Comparison of ENCODE assay signal across 8 cellular contexts in the genomic region with DNA sequence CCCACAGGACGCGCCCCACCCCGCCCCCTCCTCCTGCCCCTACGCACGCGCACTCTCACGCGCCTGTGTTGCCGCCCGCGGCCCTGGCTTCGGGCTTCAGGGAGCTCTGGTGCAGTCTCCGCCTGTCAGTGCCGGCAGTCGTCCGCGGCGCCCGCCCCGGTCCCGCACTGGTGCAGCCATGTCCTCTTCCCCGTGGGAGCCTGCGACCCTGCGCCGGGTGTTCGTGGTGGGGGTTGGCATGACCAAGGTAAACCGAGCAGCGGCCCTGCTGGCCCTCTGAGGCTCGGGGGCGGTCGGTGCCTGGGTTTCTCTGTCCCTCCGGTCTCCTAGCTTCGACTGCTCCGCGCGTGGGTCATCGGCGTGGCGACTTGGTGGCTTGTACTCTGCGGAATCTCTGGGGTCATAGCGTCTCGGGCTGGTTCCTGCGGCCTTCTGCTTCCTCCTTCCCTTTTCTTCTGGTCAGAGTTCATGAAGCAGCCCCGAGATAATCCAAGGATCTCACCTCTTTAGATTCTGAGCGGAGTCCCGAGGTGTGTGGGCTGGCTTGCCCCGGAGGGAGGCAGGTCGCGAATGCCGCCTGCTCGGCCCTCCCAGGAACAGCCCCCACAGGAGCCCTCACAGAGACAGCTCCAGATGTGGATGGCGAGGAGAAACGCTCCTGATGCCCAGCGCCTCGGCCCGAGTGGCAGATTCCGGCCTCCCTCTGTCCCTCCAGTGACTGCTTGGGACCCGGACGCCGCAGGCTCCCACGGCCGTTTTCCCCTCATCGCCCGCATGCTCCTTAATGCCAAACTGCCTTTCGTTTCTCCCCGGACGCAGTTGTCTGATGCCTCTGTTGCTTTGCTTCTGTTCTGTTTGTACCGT. TPM values are rescaled to one million over a fixed set of nuclear protein-coding genes. Genes with fewer than 3 reads are reported as not detected.
DNase-seq lines count a peak whose midpoint lies in the region; ATAC-seq and TF ChIP-seq lines count a peak whose summit lies in the region.

A gene with protein sequence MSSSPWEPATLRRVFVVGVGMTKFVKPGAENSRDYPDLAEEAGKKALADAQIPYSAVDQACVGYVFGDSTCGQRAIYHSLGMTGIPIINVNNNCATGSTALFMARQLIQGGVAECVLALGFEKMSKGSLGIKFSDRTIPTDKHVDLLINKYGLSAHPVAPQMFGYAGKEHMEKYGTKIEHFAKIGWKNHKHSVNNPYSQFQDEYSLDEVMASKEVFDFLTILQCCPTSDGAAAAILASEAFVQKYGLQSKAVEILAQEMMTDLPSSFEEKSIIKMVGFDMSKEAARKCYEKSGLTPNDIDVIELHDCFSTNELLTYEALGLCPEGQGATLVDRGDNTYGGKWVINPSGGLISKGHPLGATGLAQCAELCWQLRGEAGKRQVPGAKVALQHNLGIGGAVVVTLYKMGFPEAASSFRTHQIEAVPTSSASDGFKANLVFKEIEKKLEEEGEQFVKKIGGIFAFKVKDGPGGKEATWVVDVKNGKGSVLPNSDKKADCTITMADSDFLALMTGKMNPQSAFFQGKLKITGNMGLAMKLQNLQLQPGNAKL (plus strand): TSS at position 58 of the 864 bp plus-strand sequence. CDS start 121 bp downstream, at position 179.

- no peaks in the 10 kb centered on the region for H3K9me3 Mint-ChIP-seq in activated T-helper 17 cell treated with anti-CD3 and anti-CD28 coated beads, Interleukin-2, amount 50 U/mL, for 72 hours
- H3K9me3 Mint-ChIP-seq in natural killer cell treated with Interleukin-12 subunit alpha and Interleukin-12 subunit beta and Interleukin-15 and Interleukin-18, amount 100 ng/mL, for 72 hours, result no peaks in the 10 kb centered on the region

- peak; percentile 40 for TF ChIP-seq POLR2A in GM18526 (IDR thresholded peaks at IDR 0.05; ENCODE audit: extremely low read depth, insufficient read length)

- peak within 1 kb of the TSS; percentile 94 for H2AFZ ChIP-seq in PC-9

- no peaks in the 10 kb centered on the region for H3K79me2 ChIP-seq in PC-9 (ENCODE audit: low read depth)

- no peak for TF ChIP-seq CTCF in PC-9 (conservative IDR thresholded peaks at IDR 0.05)

- 0 out of 2 replicates have a peak, but pooled peaks cover 9% of the 10 kb centered on the region for H3K4me1 ChIP-seq in PC-9 (replicated peaks; ENCODE audit: insufficient read depth)

- peaks cover 5% of the 10 kb centered on the region for H3K4me1 Mint-ChIP-seq in activated T-helper 17 cell treated with anti-CD3 and anti-CD28 coated beads, Interleukin-2, amount 50 U/mL, for 72 hours
- H3K4me1 Mint-ChIP-seq in natural killer cell treated with Interleukin-12 subunit alpha and Interleukin-12 subunit beta and Interleukin-15 and Interleukin-18, amount 100 ng/mL, for 72 hours (ENCODE audit: low read depth in 2 of 2), result peaks cover 8 to 16% of the 10 kb centered on the region in 2 donors

- TSS peak; percentile 42 for BruUV-seq in PC-9 (replicated peaks; lab: Mats Ljungman, UMichigan)

- H4K20me1 ChIP-seq in PC-9 (ENCODE audit: insufficient read depth), result no peaks in the 10 kb centered on the region

- H3K9me3 ChIP-seq in PC-9 (ENCODE audit: insufficient read depth, low read depth), result no peaks in the 10 kb centered on the region

- POLR2A ChIA-PET in PC-9 (lab: Charles Lee; ENCODE audit: unreplicated experiment), result interaction anchor here (0.6 to 0.7 kb wide), 3 partner anchors 17 to 845 kb away, joined by 3 to 9 read pairs (median 6); no protein-coding TSS in a partner anchor

- CTCF ChIA-PET in PC-9 (lab: Charles Lee), result interaction anchor here (0.7 kb wide), 1 partner anchor 248 kb away, joined by 10 read pairs; no protein-coding TSS in a partner anchor

- peak; percentile 52 for ATAC-seq in HG03571 (IDR thresholded peaks at IDR 0.05; ENCODE audit: unreplicated experiment)
- ATAC-seq in activated T-helper 17 cell treated with anti-CD3 and anti-CD28 coated beads, Interleukin-2, amount 50 U/mL, for 72 hours (replicated peaks), result peak; percentile 95
- peak; percentile 93 to 96 for ATAC-seq in natural killer cell treated with Interleukin-12 subunit alpha and Interleukin-12 subunit beta and Interleukin-15 and Interleukin-18, amount 100 ng/mL, for 72 hours

- H3K27me3 ChIP-seq in PC-9 (ENCODE audit: insufficient read depth, low read depth), result no peaks in the 10 kb centered on the region

- peak; percentile 67 for DNase-seq in 8988T
- DNase-seq in PC-9, result peak in 1 of 2 experiments; percentile 71
- peak; percentile 53 for DNase-seq in fibroblast of peridontal ligament (ENCODE audit: extremely low read depth)
- peak; percentile 79 for DNase-seq in natural killer cell treated with Interleukin-12 subunit alpha and Interleukin-12 subunit beta and Interleukin-15 and Interleukin-18, amount 100 ng/mL, for 72 hours (ENCODE audit: low spot score)
- DNase-seq in stimulated activated naive CD4-positive, alpha-beta T cell (lab: John Stamatoyannopoulos, UW), result peak; percentile 53 to 80 (median 74)

- H3K27ac ChIP-seq in PC-9, result no peak within 1 kb of the TSS

- intact Hi-C loops in PC-9 (cut with micrococcal nuclease; ENCODE audit: unreplicated experiment), result loop anchor here (10.0 kb wide), 1 partner anchor 117 kb away; no protein-coding TSS in a partner anchor

- no peaks in the 10 kb centered on the region for H3K9me2 ChIP-seq in PC-9 (ENCODE audit: insufficient read depth)

- H3K4me3 ChIP-seq in PC-9, result peak within 1 kb of the TSS; percentile 97

- peak within 1 kb of the TSS; percentile 88 for H3K27ac Mint-ChIP-seq in activated T-helper 17 cell treated with anti-CD3 and anti-CD28 coated beads, Interleukin-2, amount 50 U/mL, for 72 hours
- H3K27ac Mint-ChIP-seq in natural killer cell treated with Interleukin-12 subunit alpha and Interleukin-12 subunit beta and Interleukin-15 and Interleukin-18, amount 100 ng/mL, for 72 hours, result peak within 1 kb of the TSS; percentile 60 to 73

- H3K36me3 Mint-ChIP-seq in activated T-helper 17 cell treated with anti-CD3 and anti-CD28 coated beads, Interleukin-2, amount 50 U/mL, for 72 hours (ENCODE audit: low read depth), result no peaks in the 10 kb centered on the region
- no peaks in the 10 kb centered on the region for H3K36me3 Mint-ChIP-seq in natural killer cell treated with Interleukin-12 subunit alpha and Interleukin-12 subunit beta and Interleukin-15 and Interleukin-18, amount 100 ng/mL, for 72 hours

- H3K36me3 ChIP-seq in PC-9 (ENCODE audit: low read depth), result no peaks in the 10 kb centered on the region

- peak within 1 kb of the TSS; percentile 95 for H3K4me2 ChIP-seq in PC-9

- H3K27me3 Mint-ChIP-seq in activated T-helper 17 cell treated with anti-CD3 and anti-CD28 coated beads, Interleukin-2, amount 50 U/mL, for 72 hours, result no peaks in the 10 kb centered on the region
- peaks cover 0 to 2% of the 10 kb centered on the region in 2 donors for H3K27me3 Mint-ChIP-seq in natural killer cell treated with Interleukin-12 subunit alpha and Interleukin-12 subunit beta and Interleukin-15 and Interleukin-18, amount 100 ng/mL, for 72 hours

- H3F3A ChIP-seq in PC-9 (ENCODE audit: insufficient read depth, low read depth), result no peaks in the 10 kb centered on the region

- peak within 1 kb of the TSS; percentile 88 for H3K4me3 Mint-ChIP-seq in activated T-helper 17 cell treated with anti-CD3 and anti-CD28 coated beads, Interleukin-2, amount 50 U/mL, for 72 hours
- peak within 1 kb of the TSS; percentile 95 for H3K4me3 Mint-ChIP-seq in natural killer cell treated with Interleukin-12 subunit alpha and Interleukin-12 subunit beta and Interleukin-15 and Interleukin-18, amount 100 ng/mL, for 72 hours

RNA-seq across cellular contexts. Expression of the gene that starts here (rescaled TPM):
- total RNA-seq in PC-9 (2021), result 87.8 and 95.8 TPM in 2 replicates
- 10 to 100 TPM; 59.5 to 75.1 TPM for total RNA-seq in activated T-helper 17 cell treated with anti-CD3 and anti-CD28 coated beads, Interleukin-2, amount 50 U/mL, for 72 hours
- total RNA-seq in natural killer cell treated with Interleukin-12 subunit alpha and Interleukin-12 subunit beta and Interleukin-15 and Interleukin-18, amount 100 ng/mL, for 72 hours, result 10 to 100 TPM; 75.1 to 86.8 TPM
